In the genomic region with DNA sequence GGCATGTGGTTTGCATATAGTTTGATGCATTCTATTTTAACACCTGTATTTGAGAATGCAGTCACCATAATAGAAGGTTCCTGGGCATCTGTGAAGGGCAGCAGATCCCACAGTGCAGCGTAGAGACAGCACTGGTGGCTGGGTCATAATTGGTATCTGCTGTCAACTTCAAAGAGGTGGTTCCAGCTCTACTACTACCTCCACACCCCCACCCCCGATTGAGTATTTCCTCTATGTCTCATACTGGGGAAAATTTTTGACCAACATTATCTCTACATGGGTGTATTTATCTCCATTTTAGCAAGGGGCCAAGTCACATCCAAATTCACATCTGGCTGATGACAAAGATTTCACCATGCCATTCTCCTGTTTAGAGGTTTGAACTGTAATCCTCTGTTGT, we compare ENCODE assay signal across 17 cellular contexts. TPM values are rescaled to one million over a fixed set of nuclear protein-coding genes. Genes with fewer than 3 reads are reported as not detected.
DNase-seq lines count a peak whose midpoint lies in the region; ATAC-seq lines count a peak whose summit lies in the region.
"Had no signal": no experiment of that assay in that cellular context is flagged by ENCODE, and none has a peak within 500 bp of the region (broad histone marks: within the 10 kb centered on the region; RNA-seq: fewer than 3 reads in every experiment).

No MANE protein-coding gene starts in this region.

- no peak overlapping the region for H3K4me3 Mint-ChIP-seq in activated T-cell treated with anti-CD3 and anti-CD28 coated beads, Interleukin-2, amount 50 U/mL, for 72 hours
- H3K4me3 Mint-ChIP-seq: CD4-positive, alpha-beta memory T cell; GM23338; H9 had no signal

- H3K36me3 Mint-ChIP-seq in activated T-cell treated with anti-CD3 and anti-CD28 coated beads, Interleukin-2, amount 50 U/mL, for 72 hours (ENCODE audit: insufficient read depth in 2 of 2), result no peaks in the 10 kb centered on the region
- H3K36me3 Mint-ChIP-seq: CD4-positive, alpha-beta memory T cell had no signal

- H3K4me1 Mint-ChIP-seq in activated T-cell treated with anti-CD3 and anti-CD28 coated beads, Interleukin-2, amount 50 U/mL, for 72 hours (ENCODE audit: low read depth), result peaks cover 10% of the 10 kb centered on the region
- H3K4me1 Mint-ChIP-seq: CD4-positive, alpha-beta memory T cell; GM23338 had no signal

- DNase-seq in activated T-cell treated with anti-CD3 and anti-CD28 coated beads, Interleukin-2, amount 50 U/mL, for 72 hours, result no peak
- no peak for DNase-seq in activated T-cell treated with anti-CD3 and anti-CD28 coated beads, Interleukin-2, amount 50 U/mL, for 48 hours
- peak; percentile 9 for DNase-seq in islet precursor cell
- no peak for DNase-seq in stimulated activated naive CD8-positive, alpha-beta T cell treated with anti-CD3 and anti-CD28 coated beads, Interleukin-15, Interleukin-2, amounts not matched to agents 100 U/mL and 50 U/mL, for 24 hours
- DNase-seq in UCSD-AML1 (lab: John Stamatoyannopoulos, UW; ENCODE audit: unreplicated experiment), result no peak
- DNase-seq: C1 segment of cervical spinal cord; Calu3; CD4-positive, alpha-beta memory T cell; COR-L47; DMS53; DMS79 treated with DMSO at 0.1 percent for 48 hours; GF-D8; H9 had no signal

- H3K27ac Mint-ChIP-seq in activated T-cell treated with anti-CD3 and anti-CD28 coated beads, Interleukin-2, amount 50 U/mL, for 72 hours, result no peak overlapping the region
- H3K27ac Mint-ChIP-seq: GM23338, H9 had no signal

- peak; percentile 58 to 76 for ATAC-seq in activated T-cell treated with anti-CD3 and anti-CD28 coated beads, Interleukin-2, amount 50 U/mL, for 72 hours (replicated peaks in 1 of 2)
- ATAC-seq in stimulated activated naive CD8-positive, alpha-beta T cell treated with anti-CD3 and anti-CD28 coated beads, Interleukin-15, Interleukin-2, amounts not matched to agents 100 U/mL and 50 U/mL, for 24 hours, result peak; percentile 78
- ATAC-seq in HG03135 (IDR thresholded peaks at IDR 0.05; ENCODE audit: unreplicated experiment), result no peak
- ATAC-seq: GM23338, HCT116 had no signal

- no peaks in the 10 kb centered on the region for H3K9me3 Mint-ChIP-seq in activated T-cell treated with anti-CD3 and anti-CD28 coated beads, Interleukin-2, amount 50 U/mL, for 72 hours
- H3K9me3 Mint-ChIP-seq: CD4-positive, alpha-beta memory T cell; GM23338; H9 had no signal

- H3K27me3 Mint-ChIP-seq in activated T-cell treated with anti-CD3 and anti-CD28 coated beads, Interleukin-2, amount 50 U/mL, for 72 hours (ENCODE audit: low read depth), result no peaks in the 10 kb centered on the region

RNA-seq across cellular contexts. Expression of a gene that starts 43.0 kb away (rescaled TPM):
- not detected for total RNA-seq in activated T-cell treated with anti-CD3 and anti-CD28 coated beads, Interleukin-2, amount 50 U/mL, for 72 hours
- total RNA-seq: CD4-positive, alpha-beta memory T cell; G401 had no signal
